9 cellular contexts compared by ENCODE assay signal in genomic region chr17:39926135-39926587, GRCh38. TPM values are rescaled to one million over a fixed set of nuclear protein-coding genes. Genes with fewer than 3 reads are reported as not detected.
DNase-seq lines count a peak whose midpoint lies in the region; ATAC-seq and TF ChIP-seq lines count a peak whose summit lies in the region.
"Had no signal": no experiment of that assay in that cellular context is flagged by ENCODE, and none has a peak within 500 bp of the region (broad histone marks: within the 10 kb centered on the region; RNA-seq: fewer than 3 reads in every experiment).

No MANE protein-coding gene starts in this region.

- intact Hi-C loops in CD4-positive, alpha-beta T cell (cut with DNase I, micrococcal nuclease), result loop anchor here (1.0 to 10.0 kb wide), 7 partner anchors 36 to 471 kb away; partner anchors contain the start of genes GSDMA (in 1 of the 2), MED1 (in 1 of the 2), MED24 (in 1 of the 2) and MIEN1 (in 1 of the 2)

- H3K9me3 ChIP-seq in CD4-positive, alpha-beta T cell (ENCODE audit: control insufficient read depth, low read length), result no peaks in the 10 kb centered on the region
- no peaks in the 10 kb centered on the region for H3K9me3 ChIP-seq in Karpas-422 (ENCODE audit: low read length)
- no peaks in the 10 kb centered on the region for H3K9me3 ChIP-seq in duodenal mucosa (ENCODE audit: control insufficient read depth in 1 of 2, low read length in 2 of 2)

- H3K4me3 ChIP-seq in Karpas-422 (ENCODE audit: low read length) (peak overlapping the region; percentile 95), duodenal mucosa (ENCODE audit: low read depth in 1 of 2, low read length in 2 of 2) (peak overlapping the region; percentile 77 to 84)

- H3K4me1 Mint-ChIP-seq in CD4-positive, alpha-beta T cell (ENCODE audit: low read depth), result peaks cover 64% of the 10 kb centered on the region

- H3K27me3 ChIP-seq in CD4-positive, alpha-beta T cell (ENCODE audit: control insufficient read depth, insufficient read depth, low read length), result no peaks in the 10 kb centered on the region
- H3K27me3 ChIP-seq in Karpas-422 (ENCODE audit: low read length), result no peaks in the 10 kb centered on the region
- H3K27me3 ChIP-seq in duodenal mucosa (ENCODE audit: control insufficient read depth in 1 of 2, insufficient read depth in 2 of 2, low read length in 2 of 2), result no peaks in the 10 kb centered on the region

- H3K4me3 Mint-ChIP-seq in CD4-positive, alpha-beta T cell, result peak overlapping the region; percentile 92

- H3K4me1 ChIP-seq in Karpas-422 (ENCODE audit: low read length) (peaks cover 28% of the 10 kb centered on the region), duodenal mucosa (ENCODE audit: control insufficient read depth in 1 of 2, insufficient read depth in 2 of 2, low read length in 2 of 2) (peaks cover 50 to 52% of the 10 kb centered on the region in 2 donors)

- H3K9ac ChIP-seq in Karpas-422 (ENCODE audit: low read length) (peak overlapping the region; percentile 89), duodenal mucosa (ENCODE audit: low read depth in 1 of 2, low read length in 2 of 2) (peak overlapping the region; percentile 82 to 95)

- POLR2A ChIA-PET in CD4-positive, alpha-beta T cell (lab: Charles Lee), result interaction anchor here (0.6 to 3.3 kb wide), 31 partner anchors 8 to 726 kb away, joined by 3 to 34 read pairs (median 4); partner anchors contain the start of genes GSDMB, IKZF3, MIEN1 and NR1D1

- ATAC-seq in CD4-positive, alpha-beta T cell (ENCODE audit: poor library complexity), result no peak
- ATAC-seq in omental fat pad (ENCODE audit: low FRiP score), result peak; percentile 2
- no peak for ATAC-seq in GM18870 (IDR thresholded peaks at IDR 0.05; ENCODE audit: unreplicated experiment)
- ATAC-seq in HG03342 (IDR thresholded peaks at IDR 0.05; ENCODE audit: unreplicated experiment), result no peak
- no peak for ATAC-seq in GM19397 (IDR thresholded peaks at IDR 0.05; ENCODE audit: unreplicated experiment)

- peaks cover 39% of the 10 kb centered on the region for H3K79me2 ChIP-seq in Karpas-422 (ENCODE audit: low read length)

- CTCF ChIA-PET in CD4-positive, alpha-beta T cell (lab: Charles Lee), result interaction anchor here (1.2 to 2.1 kb wide), 4 partner anchors 54 to 305 kb away, joined by 3 to 8 read pairs (median 4); partner anchors contain the start of genes MIEN1 and PSMD3

- TF ChIP-seq CTCF in CD4-positive, alpha-beta T cell (IDR thresholded peaks at IDR 0.05), result no peak
- TF ChIP-seq CTCF in omental fat pad (IDR thresholded peaks at IDR 0.05), result no peak

- H3K36me3 Mint-ChIP-seq in CD4-positive, alpha-beta T cell (ENCODE audit: low read depth), result peaks cover 51% of the 10 kb centered on the region

- H3K27me3 Mint-ChIP-seq in CD4-positive, alpha-beta T cell, result no peaks in the 10 kb centered on the region

- H3K4me2 ChIP-seq in Karpas-422 (ENCODE audit: low read depth, low read length, poor library complexity, severe bottlenecking), result peak overlapping the region; percentile 89

- H3K27ac ChIP-seq in CD4-positive, alpha-beta T cell (ENCODE audit: low read depth, low read length), result peak overlapping the region; percentile 90
- H3K27ac ChIP-seq in Karpas-422 (ENCODE audit: low read length), result peak overlapping the region; percentile 50; the same call in 1 of the 2 replicates
- no peak overlapping the region for H3K27ac ChIP-seq in duodenal mucosa (ENCODE audit: low read depth, low read length)

- H3K36me3 ChIP-seq in Karpas-422 (ENCODE audit: insufficient read depth, low read length) (peaks cover 4% of the 10 kb centered on the region; the same call in 1 of the 2 replicates), duodenal mucosa (ENCODE audit: control insufficient read depth in 1 of 2, insufficient read depth in 2 of 2, low read length in 2 of 2) (peaks cover 25 to 31% of the 10 kb centered on the region in 2 donors)

- H4K20me1 ChIP-seq in Karpas-422 (ENCODE audit: insufficient read depth, low read depth, low read length), result peaks cover 6% of the 10 kb centered on the region; the same call in 1 of the 2 replicates

- H3K9me2 ChIP-seq in Karpas-422 (replicated peaks; ENCODE audit: insufficient read depth, low read length), result no peaks in the 10 kb centered on the region

- H2AFZ ChIP-seq in Karpas-422 (ENCODE audit: low read length), result no peak overlapping the region

- no peak for DNase-seq in CD4-positive, alpha-beta T cell
- DNase-seq in Karpas-422 (no peak), omental fat pad (ENCODE audit: low spot score) (no peak), hypothalamus (lab: John Stamatoyannopoulos, UW) (no peak)

- H3K9me3 Mint-ChIP-seq in CD4-positive, alpha-beta T cell, result no peaks in the 10 kb centered on the region

- peak overlapping the region; percentile 93 for H3K27ac Mint-ChIP-seq in CD4-positive, alpha-beta T cell

RNA-seq across cellular contexts. Expression of gene ORMDL3, which starts 1.2 kb away (rescaled TPM):
- total RNA-seq in CD4-positive, alpha-beta T cell, result 100 to 1,000 TPM; 103 to 105 TPM
- total RNA-seq in Karpas-422 (2014; rRNA removed; shearing (Covaris generic); ENCODE audit: low replicate concordance), result 41.4 and 46.8 TPM in 2 replicates
- total RNA-seq in omental fat pad, result 100 to 1,000 TPM in 2 of 4 donors, 10 to 100 TPM in 2; 78.5 to 338 (median 163) TPM

RNA-seq across cellular contexts. Expression of gene LRRC3C, which starts 1.4 kb away (rescaled TPM):
- not detected for total RNA-seq in CD4-positive, alpha-beta T cell
- 0.86 TPM in 1 of 2 replicates, not detected in the other for total RNA-seq in Karpas-422 (2014; rRNA removed; shearing (Covaris generic); ENCODE audit: low replicate concordance)
- total RNA-seq in omental fat pad, result not detected
- total RNA-seq: myocyte had no signal

RNA-seq across cellular contexts. Expression of gene GSDMB, which starts 7.7 kb away (rescaled TPM):
- total RNA-seq in CD4-positive, alpha-beta T cell, result 10 to 100 TPM; 22.3 to 22.7 TPM
- 14.8 and 21.3 TPM in 2 replicates for total RNA-seq in Karpas-422 (2014; rRNA removed; shearing (Covaris generic); ENCODE audit: low replicate concordance)
- total RNA-seq in omental fat pad, result 10 to 100 TPM; 10.4 to 32.2 (median 21.3) TPM

RNA-seq across cellular contexts. Expression of gene GSDMA, which starts 36.6 kb away (rescaled TPM):
- under 1 TPM in 1 of 2 experiments, not detected in 1; 0.14 TPM for total RNA-seq in CD4-positive, alpha-beta T cell
- not detected in 2 replicates for total RNA-seq in Karpas-422 (2014; rRNA removed; shearing (Covaris generic); ENCODE audit: low replicate concordance)
- total RNA-seq in omental fat pad, result 1 to 10 TPM in 1 of 4 donors, under 1 TPM in 2, not detected in 1; 0.65 to 1.1 (median 0.72) TPM
- total RNA-seq: myocyte had no signal

RNA-seq across cellular contexts. Expression of gene PSMD3, which starts 54.4 kb away (rescaled TPM):
- 10 to 100 TPM; 66.7 to 71.9 TPM for total RNA-seq in CD4-positive, alpha-beta T cell
- 87.1 and 126 TPM in 2 replicates for total RNA-seq in Karpas-422 (2014; rRNA removed; shearing (Covaris generic); ENCODE audit: low replicate concordance)
- 10 to 100 TPM; 75.3 to 98.0 (median 79.4) TPM for total RNA-seq in omental fat pad
